In the genomic region with DNA sequence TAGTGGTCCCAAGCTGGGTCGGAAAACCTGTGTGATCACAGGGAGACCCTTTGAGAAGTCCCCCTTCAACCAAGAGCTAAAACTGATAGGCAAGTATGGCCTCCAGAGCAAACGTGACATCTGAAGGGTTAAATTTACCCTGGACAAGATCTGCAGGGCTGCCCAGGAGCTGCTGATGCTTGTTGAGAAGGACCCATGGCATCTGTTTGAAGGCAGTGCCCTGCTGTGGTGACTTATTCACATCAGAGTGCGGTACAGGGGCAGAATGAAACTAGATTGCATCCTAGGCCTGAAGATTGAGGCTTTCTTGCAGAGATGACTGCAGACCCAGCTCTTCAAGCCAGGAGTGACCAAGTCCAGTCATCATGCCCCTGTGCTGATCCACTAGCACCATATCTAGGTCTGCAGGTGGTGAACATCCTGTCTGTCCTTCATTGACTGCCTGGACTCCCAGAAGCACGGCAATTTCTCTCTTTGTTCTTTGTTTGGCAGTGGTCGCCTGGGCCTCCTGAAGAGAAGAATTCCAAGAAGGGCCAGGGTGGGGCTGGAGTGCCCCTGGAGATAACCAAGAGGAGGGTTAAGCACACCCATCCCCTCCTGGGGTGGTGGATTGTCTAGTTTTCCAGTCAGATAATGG, we compare ENCODE assay signal across 1 cellular context.
TF ChIP-seq lines count a peak whose summit lies in the region.

No MANE protein-coding gene starts in this region.

TF ChIP-seq in K562, 482 proteins besides CTCF, POLR2A, EP300 and RAD21 (continued from another document and continues in another):
- TF ChIP-seq, protein P1, sequence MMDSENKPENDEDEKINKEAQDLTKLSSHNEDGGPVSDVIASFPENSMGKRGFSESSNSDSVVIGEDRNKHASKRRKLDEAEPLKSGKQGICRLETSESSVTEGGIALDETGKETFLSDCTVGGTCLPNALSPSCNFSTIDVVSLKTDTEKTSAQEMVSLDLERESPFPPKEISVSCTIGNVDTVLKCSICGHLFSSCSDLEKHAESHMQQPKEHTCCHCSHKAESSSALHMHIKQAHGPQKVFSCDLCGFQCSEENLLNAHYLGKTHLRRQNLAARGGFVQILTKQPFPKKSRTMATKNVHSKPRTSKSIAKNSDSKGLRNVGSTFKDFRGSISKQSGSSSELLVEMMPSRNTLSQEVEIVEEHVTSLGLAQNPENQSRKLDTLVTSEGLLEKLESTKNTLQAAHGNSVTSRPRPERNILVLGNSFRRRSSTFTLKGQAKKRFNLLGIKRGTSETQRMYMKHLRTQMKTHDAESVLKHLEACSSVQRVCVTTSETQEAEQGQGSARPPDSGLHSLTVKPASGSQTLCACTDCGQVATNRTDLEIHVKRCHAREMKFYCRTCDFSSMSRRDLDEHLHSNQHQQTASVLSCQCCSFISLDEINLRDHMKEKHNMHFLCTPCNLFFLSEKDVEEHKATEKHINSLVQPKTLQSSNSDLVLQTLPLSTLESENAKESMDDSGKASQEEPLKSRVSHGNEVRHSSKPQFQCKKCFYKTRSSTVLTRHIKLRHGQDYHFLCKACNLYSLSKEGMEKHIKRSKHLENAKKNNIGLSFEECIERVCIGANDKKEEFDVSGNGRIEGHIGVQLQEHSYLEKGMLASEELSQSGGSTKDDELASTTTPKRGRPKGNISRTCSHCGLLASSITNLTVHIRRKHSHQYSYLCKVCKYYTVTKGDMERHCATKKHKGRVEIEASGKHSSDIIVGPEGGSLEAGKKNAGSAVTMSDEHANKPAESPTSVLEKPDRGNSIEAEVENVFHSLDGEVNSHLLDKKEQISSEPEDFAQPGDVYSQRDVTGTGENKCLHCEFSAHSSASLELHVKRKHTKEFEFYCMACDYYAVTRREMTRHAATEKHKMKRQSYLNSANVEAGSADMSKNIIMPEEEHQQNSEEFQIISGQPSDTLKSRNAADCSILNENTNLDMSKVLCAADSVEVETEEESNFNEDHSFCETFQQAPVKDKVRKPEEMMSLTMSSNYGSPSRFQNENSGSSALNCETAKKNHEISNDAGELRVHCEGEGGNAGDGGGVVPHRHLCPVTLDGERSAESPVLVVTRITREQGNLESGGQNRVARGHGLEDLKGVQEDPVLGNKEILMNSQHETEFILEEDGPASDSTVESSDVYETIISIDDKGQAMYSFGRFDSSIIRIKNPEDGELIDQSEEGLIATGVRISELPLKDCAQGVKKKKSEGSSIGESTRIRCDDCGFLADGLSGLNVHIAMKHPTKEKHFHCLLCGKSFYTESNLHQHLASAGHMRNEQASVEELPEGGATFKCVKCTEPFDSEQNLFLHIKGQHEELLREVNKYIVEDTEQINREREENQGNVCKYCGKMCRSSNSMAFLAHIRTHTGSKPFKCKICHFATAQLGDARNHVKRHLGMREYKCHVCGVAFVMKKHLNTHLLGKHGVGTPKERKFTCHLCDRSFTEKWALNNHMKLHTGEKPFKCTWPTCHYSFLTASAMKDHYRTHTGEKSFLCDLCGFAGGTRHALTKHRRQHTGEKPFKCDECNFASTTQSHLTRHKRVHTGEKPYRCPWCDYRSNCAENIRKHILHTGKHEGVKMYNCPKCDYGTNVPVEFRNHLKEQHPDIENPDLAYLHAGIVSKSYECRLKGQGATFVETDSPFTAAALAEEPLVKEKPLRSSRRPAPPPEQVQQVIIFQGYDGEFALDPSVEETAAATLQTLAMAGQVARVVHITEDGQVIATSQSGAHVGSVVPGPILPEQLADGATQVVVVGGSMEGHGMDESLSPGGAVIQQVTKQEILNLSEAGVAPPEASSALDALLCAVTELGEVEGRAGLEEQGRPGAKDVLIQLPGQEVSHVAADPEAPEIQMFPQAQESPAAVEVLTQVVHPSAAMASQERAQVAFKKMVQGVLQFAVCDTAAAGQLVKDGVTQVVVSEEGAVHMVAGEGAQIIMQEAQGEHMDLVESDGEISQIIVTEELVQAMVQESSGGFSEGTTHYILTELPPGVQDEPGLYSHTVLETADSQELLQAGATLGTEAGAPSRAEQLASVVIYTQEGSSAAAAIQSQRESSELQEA (IDR thresholded peaks at IDR 0.05; ENCODE audit: low read depth), result no peak
- TF ChIP-seq, protein P2, sequence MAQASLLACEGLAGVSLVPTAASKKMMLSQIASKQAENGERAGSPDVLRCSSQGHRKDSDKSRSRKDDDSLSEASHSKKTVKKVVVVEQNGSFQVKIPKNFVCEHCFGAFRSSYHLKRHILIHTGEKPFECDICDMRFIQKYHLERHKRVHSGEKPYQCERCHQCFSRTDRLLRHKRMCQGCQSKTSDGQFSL (CRISPR knock-in tag; IDR thresholded peaks at IDR 0.05), result no peak
- TF ChIP-seq, protein P2 (tag; IDR thresholded peaks at IDR 0.05), result no peak
- TF ChIP-seq NFE2L1 (tag; IDR thresholded peaks at IDR 0.05; ENCODE audit: borderline replicate concordance, low read depth), result no peak
- TF ChIP-seq NFXL1 (CRISPR knock-in tag; IDR thresholded peaks at IDR 0.05), result no peak
- TF ChIP-seq, protein P3, sequence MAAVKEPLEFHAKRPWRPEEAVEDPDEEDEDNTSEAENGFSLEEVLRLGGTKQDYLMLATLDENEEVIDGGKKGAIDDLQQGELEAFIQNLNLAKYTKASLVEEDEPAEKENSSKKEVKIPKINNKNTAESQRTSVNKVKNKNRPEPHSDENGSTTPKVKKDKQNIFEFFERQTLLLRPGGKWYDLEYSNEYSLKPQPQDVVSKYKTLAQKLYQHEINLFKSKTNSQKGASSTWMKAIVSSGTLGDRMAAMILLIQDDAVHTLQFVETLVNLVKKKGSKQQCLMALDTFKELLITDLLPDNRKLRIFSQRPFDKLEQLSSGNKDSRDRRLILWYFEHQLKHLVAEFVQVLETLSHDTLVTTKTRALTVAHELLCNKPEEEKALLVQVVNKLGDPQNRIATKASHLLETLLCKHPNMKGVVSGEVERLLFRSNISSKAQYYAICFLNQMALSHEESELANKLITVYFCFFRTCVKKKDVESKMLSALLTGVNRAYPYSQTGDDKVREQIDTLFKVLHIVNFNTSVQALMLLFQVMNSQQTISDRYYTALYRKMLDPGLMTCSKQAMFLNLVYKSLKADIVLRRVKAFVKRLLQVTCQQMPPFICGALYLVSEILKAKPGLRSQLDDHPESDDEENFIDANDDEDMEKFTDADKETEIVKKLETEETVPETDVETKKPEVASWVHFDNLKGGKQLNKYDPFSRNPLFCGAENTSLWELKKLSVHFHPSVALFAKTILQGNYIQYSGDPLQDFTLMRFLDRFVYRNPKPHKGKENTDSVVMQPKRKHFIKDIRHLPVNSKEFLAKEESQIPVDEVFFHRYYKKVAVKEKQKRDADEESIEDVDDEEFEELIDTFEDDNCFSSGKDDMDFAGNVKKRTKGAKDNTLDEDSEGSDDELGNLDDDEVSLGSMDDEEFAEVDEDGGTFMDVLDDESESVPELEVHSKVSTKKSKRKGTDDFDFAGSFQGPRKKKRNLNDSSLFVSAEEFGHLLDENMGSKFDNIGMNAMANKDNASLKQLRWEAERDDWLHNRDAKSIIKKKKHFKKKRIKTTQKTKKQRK (IDR thresholded peaks at IDR 0.05; ENCODE audit: borderline replicate concordance, low read depth, low read length), result no peak
- no peak for TF ChIP-seq ZNF24 (IDR thresholded peaks at IDR 0.05)
- TF ChIP-seq CBX3 (IDR thresholded peaks at IDR 0.05; ENCODE audit: borderline replicate concordance in 1 of 2, low read length in 2 of 2), result peak in 1 of 2 experiments; percentile 69; a peak in 1 of 3 replicates
- no peak for TF ChIP-seq ZC3H11A (IDR thresholded peaks at IDR 0.05; ENCODE audit: low read depth, low read length)
- TF ChIP-seq SMARCB1 (IDR thresholded peaks at IDR 0.05; ENCODE audit: insufficient read length, low read depth), result no peak
- no peak for TF ChIP-seq ERF (CRISPR knock-in tag; IDR thresholded peaks at IDR 0.05)
- TF ChIP-seq, protein P4, sequence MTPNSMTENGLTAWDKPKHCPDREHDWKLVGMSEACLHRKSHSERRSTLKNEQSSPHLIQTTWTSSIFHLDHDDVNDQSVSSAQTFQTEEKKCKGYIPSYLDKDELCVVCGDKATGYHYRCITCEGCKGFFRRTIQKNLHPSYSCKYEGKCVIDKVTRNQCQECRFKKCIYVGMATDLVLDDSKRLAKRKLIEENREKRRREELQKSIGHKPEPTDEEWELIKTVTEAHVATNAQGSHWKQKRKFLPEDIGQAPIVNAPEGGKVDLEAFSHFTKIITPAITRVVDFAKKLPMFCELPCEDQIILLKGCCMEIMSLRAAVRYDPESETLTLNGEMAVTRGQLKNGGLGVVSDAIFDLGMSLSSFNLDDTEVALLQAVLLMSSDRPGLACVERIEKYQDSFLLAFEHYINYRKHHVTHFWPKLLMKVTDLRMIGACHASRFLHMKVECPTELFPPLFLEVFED (CRISPR knock-in tag; conservative IDR thresholded peaks at IDR 0.05), result no peak
- peak; percentile 60 for TF ChIP-seq HDAC3 (IDR thresholded peaks at IDR 0.05; ENCODE audit: borderline replicate concordance, partially characterized antibody)
- peak; percentile 91 for TF ChIP-seq CTBP1 (IDR thresholded peaks at IDR 0.05; ENCODE audit: borderline replicate concordance)
- TF ChIP-seq BACH1 (tag; IDR thresholded peaks at IDR 0.05), result no peak
- no peak for TF ChIP-seq ZBTB8A (IDR thresholded peaks at IDR 0.05; ENCODE audit: partially characterized antibody)
- peak; percentile 85 for TF ChIP-seq SMAD4 (CRISPR knock-in tag; conservative IDR thresholded peaks at IDR 0.05)
- TF ChIP-seq MCM5 (IDR thresholded peaks at IDR 0.05; ENCODE audit: low read depth), result no peak
- TF ChIP-seq, protein P5, sequence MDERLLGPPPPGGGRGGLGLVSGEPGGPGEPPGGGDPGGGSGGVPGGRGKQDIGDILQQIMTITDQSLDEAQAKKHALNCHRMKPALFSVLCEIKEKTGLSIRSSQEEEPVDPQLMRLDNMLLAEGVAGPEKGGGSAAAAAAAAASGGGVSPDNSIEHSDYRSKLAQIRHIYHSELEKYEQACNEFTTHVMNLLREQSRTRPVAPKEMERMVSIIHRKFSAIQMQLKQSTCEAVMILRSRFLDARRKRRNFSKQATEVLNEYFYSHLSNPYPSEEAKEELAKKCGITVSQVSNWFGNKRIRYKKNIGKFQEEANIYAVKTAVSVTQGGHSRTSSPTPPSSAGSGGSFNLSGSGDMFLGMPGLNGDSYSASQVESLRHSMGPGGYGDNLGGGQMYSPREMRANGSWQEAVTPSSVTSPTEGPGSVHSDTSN (CRISPR knock-in tag; IDR thresholded peaks at IDR 0.05; ENCODE audit: low read depth), result no peak
- TF ChIP-seq, protein P5 (tag; conservative IDR thresholded peaks at IDR 0.05; ENCODE audit: low read depth), result no peak
- TF ChIP-seq PTBP1 (IDR thresholded peaks at IDR 0.05; ENCODE audit: low read depth, low read length), result no peak
- no peak for TF ChIP-seq PRMT5 (CRISPR knock-in tag; IDR thresholded peaks at IDR 0.05)
- no peak for TF ChIP-seq POLR2AphosphoS2 (IDR thresholded peaks at IDR 0.05; ENCODE audit: low read length)
- no peak for TF ChIP-seq GABPB2 (CRISPR knock-in tag; conservative IDR thresholded peaks at IDR 0.05)
- no peak for TF ChIP-seq RBM34 (IDR thresholded peaks at IDR 0.05; ENCODE audit: borderline replicate concordance, insufficient read depth, low read length)
- peak; percentile 76 for TF ChIP-seq TEAD4 (IDR thresholded peaks at IDR 0.05; ENCODE audit: low read length)
- TF ChIP-seq TEAD4 (CRISPR knock-in tag; IDR thresholded peaks at IDR 0.05; ENCODE audit: borderline replicate concordance), result no peak
- no peak for TF ChIP-seq MBD2 (IDR thresholded peaks at IDR 0.05; ENCODE audit: borderline replicate concordance, low read depth)
- no peak for TF ChIP-seq GTF2A2 (tag; IDR thresholded peaks at IDR 0.05)
- TF ChIP-seq, protein P6, sequence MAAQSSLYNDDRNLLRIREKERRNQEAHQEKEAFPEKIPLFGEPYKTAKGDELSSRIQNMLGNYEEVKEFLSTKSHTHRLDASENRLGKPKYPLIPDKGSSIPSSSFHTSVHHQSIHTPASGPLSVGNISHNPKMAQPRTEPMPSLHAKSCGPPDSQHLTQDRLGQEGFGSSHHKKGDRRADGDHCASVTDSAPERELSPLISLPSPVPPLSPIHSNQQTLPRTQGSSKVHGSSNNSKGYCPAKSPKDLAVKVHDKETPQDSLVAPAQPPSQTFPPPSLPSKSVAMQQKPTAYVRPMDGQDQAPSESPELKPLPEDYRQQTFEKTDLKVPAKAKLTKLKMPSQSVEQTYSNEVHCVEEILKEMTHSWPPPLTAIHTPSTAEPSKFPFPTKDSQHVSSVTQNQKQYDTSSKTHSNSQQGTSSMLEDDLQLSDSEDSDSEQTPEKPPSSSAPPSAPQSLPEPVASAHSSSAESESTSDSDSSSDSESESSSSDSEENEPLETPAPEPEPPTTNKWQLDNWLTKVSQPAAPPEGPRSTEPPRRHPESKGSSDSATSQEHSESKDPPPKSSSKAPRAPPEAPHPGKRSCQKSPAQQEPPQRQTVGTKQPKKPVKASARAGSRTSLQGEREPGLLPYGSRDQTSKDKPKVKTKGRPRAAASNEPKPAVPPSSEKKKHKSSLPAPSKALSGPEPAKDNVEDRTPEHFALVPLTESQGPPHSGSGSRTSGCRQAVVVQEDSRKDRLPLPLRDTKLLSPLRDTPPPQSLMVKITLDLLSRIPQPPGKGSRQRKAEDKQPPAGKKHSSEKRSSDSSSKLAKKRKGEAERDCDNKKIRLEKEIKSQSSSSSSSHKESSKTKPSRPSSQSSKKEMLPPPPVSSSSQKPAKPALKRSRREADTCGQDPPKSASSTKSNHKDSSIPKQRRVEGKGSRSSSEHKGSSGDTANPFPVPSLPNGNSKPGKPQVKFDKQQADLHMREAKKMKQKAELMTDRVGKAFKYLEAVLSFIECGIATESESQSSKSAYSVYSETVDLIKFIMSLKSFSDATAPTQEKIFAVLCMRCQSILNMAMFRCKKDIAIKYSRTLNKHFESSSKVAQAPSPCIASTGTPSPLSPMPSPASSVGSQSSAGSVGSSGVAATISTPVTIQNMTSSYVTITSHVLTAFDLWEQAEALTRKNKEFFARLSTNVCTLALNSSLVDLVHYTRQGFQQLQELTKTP (IDR thresholded peaks at IDR 0.05; ENCODE audit: low read depth in 1 of 2, partially characterized antibody in 2 of 2), result no peak
- TF ChIP-seq COPS2 (conservative IDR thresholded peaks at IDR 0.05), result no peak
- TF ChIP-seq, protein P7, sequence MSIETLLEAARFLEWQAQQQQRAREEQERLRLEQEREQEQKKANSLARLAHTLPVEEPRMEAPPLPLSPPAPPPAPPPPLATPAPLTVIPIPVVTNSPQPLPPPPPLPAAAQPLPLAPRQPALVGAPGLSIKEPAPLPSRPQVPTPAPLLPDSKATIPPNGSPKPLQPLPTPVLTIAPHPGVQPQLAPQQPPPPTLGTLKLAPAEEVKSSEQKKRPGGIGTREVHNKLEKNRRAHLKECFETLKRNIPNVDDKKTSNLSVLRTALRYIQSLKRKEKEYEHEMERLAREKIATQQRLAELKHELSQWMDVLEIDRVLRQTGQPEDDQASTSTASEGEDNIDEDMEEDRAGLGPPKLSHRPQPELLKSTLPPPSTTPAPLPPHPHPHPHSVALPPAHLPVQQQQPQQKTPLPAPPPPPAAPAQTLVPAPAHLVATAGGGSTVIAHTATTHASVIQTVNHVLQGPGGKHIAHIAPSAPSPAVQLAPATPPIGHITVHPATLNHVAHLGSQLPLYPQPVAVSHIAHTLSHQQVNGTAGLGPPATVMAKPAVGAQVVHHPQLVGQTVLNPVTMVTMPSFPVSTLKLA (conservative IDR thresholded peaks at IDR 0.05), result peak in 1 of 2 experiments; percentile 39; a peak in 1 of 4 replicates
- TF ChIP-seq FOXM1 (IDR thresholded peaks at IDR 0.05; ENCODE audit: low read depth), result 0 out of 2 replicates have a peak, but pooled peaks have one; percentile 42
- TF ChIP-seq FOXM1 (CRISPR knock-in tag; IDR thresholded peaks at IDR 0.05; ENCODE audit: low read depth), result no peak
